Comparison of ENCODE assay signal across 29 cellular contexts in the genomic region with DNA sequence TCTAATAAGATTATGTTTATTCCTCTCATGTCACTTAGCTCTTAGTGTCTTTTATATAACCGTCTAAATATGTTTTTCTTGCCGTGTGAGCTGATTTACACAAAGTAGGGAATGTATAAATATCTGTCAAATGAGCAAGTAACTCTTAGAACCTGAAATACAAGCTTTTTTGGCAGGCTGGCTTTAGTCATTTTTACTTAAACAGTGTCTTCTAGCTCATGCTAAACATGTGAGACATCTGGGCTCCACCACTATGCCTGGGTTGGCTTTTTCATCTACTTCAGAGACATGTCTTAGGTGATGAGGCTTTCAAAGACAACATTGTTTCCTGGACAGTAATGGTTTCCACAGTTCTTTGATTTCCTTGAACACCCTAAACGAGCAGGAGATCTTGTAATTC.
"Had no signal": no experiment of that assay in that cellular context is flagged by ENCODE, and none has a peak within 500 bp of the region (broad histone marks: within the 10 kb centered on the region; RNA-seq: fewer than 3 reads in every experiment).

No MANE protein-coding gene starts in this region.

- H3K9me3 Mint-ChIP-seq: activated CD4-positive, alpha-beta memory T cell treated with anti-CD3 and anti-CD28 coated beads for 36 hours; activated CD4-positive, alpha-beta T cell treated with anti-CD3 and anti-CD28 coated beads, Interleukin-2, amount 10 ng/mL, durations not matched to agents 24 days and 14 days; activated naive CD4-positive, alpha-beta T cell treated with anti-CD3 and anti-CD28 coated beads for 36 hours; activated T-helper 17 cell treated with anti-CD3 and anti-CD28 coated beads, Interleukin-2, amount 50 U/mL, for 72 hours; T-helper 1 cell treated with Interleukin-12 subunit alpha and Interleukin-12 subunit beta and Interleukin-4 antibody, amounts not matched to agents 30 μg/mL and 1 μg/mL, for 36 hours had no signal

- H3K27ac ChIP-seq: brain microvascular endothelial cell, SJSA1 had no signal

- H3K9me3 ChIP-seq: SJSA1 had no signal

- H3K27me3 ChIP-seq: brain microvascular endothelial cell, SJSA1 had no signal

- H3K4me1 ChIP-seq: SJSA1 had no signal

- H3K4me3 ChIP-seq: K562, SJSA1 had no signal

- H3K36me3 Mint-ChIP-seq: activated CD4-positive, alpha-beta memory T cell treated with anti-CD3 and anti-CD28 coated beads for 36 hours; activated naive CD8-positive, alpha-beta T cell had no signal

- H3K36me3 ChIP-seq: brain microvascular endothelial cell, SJSA1 had no signal

- H3K4me1 Mint-ChIP-seq: activated CD4-positive, alpha-beta T cell treated with anti-CD3 and anti-CD28 coated beads, Interleukin-2, amount 10 ng/mL, durations not matched to agents 24 days and 14 days; activated T-helper 17 cell treated with anti-CD3 and anti-CD28 coated beads, Interleukin-2, amount 50 U/mL, for 72 hours had no signal

- DNase-seq: activated CD4-positive, alpha-beta memory T cell treated with anti-CD3 and anti-CD28 coated beads for 36 hours; activated CD4-positive, alpha-beta T cell treated with anti-CD3 and anti-CD28 coated beads, Interleukin-2, amount 10 ng/mL, durations not matched to agents 24 days and 14 days; activated CD4-positive, CD25-positive, alpha-beta regulatory T cell treated with anti-CD3 and anti-CD28 coated beads, Interleukin-2, amount 50 U/mL, for 72 hours; activated CD8-positive, alpha-beta memory T cell treated with anti-CD3 and anti-CD28 coated beads for 24 hours; activated gamma-delta T cell; activated naive CD4-positive, alpha-beta T cell treated with anti-CD3 and anti-CD28 coated beads for 36 hours; activated T-cell treated with anti-CD3 and anti-CD28 coated beads, Interleukin-2, amount 50 U/mL, for 48 hours; amygdala; brain microvascular endothelial cell; cerebellar nuclear complex; Karpas-422; MM.1S; NCI-H1105; NCI-H1436; NCI-H1694 treated with DMSO at 0.1 percent for 48 hours; NCI-H2029 treated with DMSO at 0.1 percent for 48 hours; NCI-H2171; NCI-H2227 treated with DMSO at 0.1 percent for 48 hours; NCI-H446 treated with DMSO at 0.1 percent for 48 hours; NCI-H526; NCI-H774; NK-92 treated with Interleukin-12 subunit alpha and Interleukin-12 subunit beta, amount 100 ng/mL, for 24 hours; SHP77 had no signal

- H3K27ac Mint-ChIP-seq: activated CD4-positive, alpha-beta memory T cell treated with anti-CD3 and anti-CD28 coated beads for 36 hours; activated CD4-positive, alpha-beta T cell treated with anti-CD3 and anti-CD28 coated beads, Interleukin-2, amount 10 ng/mL, durations not matched to agents 24 days and 14 days; activated naive CD4-positive, alpha-beta T cell treated with anti-CD3 and anti-CD28 coated beads for 36 hours; activated naive CD8-positive, alpha-beta T cell; activated T-helper 17 cell treated with anti-CD3 and anti-CD28 coated beads, Interleukin-2, amount 50 U/mL, for 72 hours; T-helper 1 cell treated with Interleukin-12 subunit alpha and Interleukin-12 subunit beta and Interleukin-4 antibody, amounts not matched to agents 30 μg/mL and 1 μg/mL, for 36 hours; WTC11 had no signal

- H3K27me3 Mint-ChIP-seq: activated CD4-positive, alpha-beta memory T cell treated with anti-CD3 and anti-CD28 coated beads for 36 hours; activated CD4-positive, alpha-beta T cell treated with anti-CD3 and anti-CD28 coated beads, Interleukin-2, amount 10 ng/mL, durations not matched to agents 24 days and 14 days; activated naive CD8-positive, alpha-beta T cell; activated T-helper 17 cell treated with anti-CD3 and anti-CD28 coated beads, Interleukin-2, amount 50 U/mL, for 72 hours had no signal

- ATAC-seq: activated T-helper 17 cell treated with anti-CD3 and anti-CD28 coated beads, Interleukin-2, amount 50 U/mL, for 72 hours; K562; WTC11 had no signal

- H3K4me3 Mint-ChIP-seq: activated CD4-positive, alpha-beta memory T cell treated with anti-CD3 and anti-CD28 coated beads for 36 hours; activated CD4-positive, alpha-beta T cell treated with anti-CD3 and anti-CD28 coated beads, Interleukin-2, amount 10 ng/mL, durations not matched to agents 24 days and 14 days; activated naive CD4-positive, alpha-beta T cell treated with anti-CD3 and anti-CD28 coated beads for 36 hours; activated naive CD8-positive, alpha-beta T cell; activated T-helper 17 cell treated with anti-CD3 and anti-CD28 coated beads, Interleukin-2, amount 50 U/mL, for 72 hours; T-helper 1 cell treated with Interleukin-12 subunit alpha and Interleukin-12 subunit beta and Interleukin-4 antibody, amounts not matched to agents 30 μg/mL and 1 μg/mL, for 36 hours; WTC11 had no signal
